Comparison of ENCODE assay signal across 8 cellular contexts in the genomic region with DNA sequence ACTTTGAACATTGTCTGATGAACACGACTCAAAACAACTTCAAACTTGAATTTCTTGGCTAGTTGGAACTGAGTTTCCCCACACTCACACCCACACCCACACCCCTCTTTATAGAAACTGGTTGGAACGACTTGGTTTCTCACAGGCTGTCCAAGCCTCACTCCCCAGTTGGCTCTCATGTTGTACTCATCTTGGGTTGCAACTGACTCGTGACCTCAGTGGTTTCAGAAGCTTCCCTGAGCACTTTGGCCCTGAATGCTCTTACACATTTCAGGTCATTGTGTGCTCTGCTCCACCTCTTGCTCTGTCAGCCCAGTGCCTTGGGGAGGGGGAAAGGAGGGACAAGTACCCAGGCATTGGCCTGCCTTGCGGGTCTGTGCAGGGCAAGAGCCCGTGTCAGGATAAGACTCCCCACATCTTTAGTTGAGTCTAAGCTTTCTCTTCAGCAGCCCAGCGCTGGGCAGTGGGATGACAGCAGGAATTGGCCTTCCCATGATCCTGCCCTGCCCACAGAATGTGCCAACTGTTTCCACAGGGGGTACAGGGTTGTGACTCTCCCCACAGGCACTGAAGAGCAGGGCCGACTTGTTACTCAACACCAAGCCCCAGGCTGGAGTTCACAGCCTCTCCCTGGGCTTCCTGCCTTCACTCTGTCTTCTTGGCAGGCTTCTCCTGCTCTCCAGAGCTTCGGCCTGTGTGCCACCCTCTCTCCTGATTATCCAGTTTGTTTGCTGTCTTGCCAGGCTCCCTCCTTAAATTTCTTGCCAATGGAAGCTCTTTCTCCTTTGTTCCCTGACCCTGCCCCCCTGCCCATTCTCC.
DNase-seq lines count a peak whose midpoint lies in the region; ATAC-seq, FAIRE-seq and TF ChIP-seq lines count a peak whose summit lies in the region.

No MANE protein-coding gene starts in this region.

- no peak overlapping the region for H2BK120ac ChIP-seq in mesenchymal stem cell (ENCODE audit: low read depth, low read length)

- no peak for TF ChIP-seq EP300 in GM12878 (IDR thresholded peaks at IDR 0.05; ENCODE audit: borderline replicate concordance in 1 of 2, control insufficient read depth in 1 of 2, low read depth in 2 of 2, low read length in 2 of 2)

- H3K4me1 ChIP-seq in GM12878 (ENCODE audit: control insufficient read depth, insufficient read depth, low read length), result peaks cover 7% of the 10 kb centered on the region
- peaks cover 5% of the 10 kb centered on the region for H3K4me1 ChIP-seq in mesenchymal stem cell (ENCODE audit: control insufficient read depth, insufficient read depth, low read depth, low read length)

- H3K79me2 ChIP-seq in GM12878 (ENCODE audit: control insufficient read depth, insufficient read depth, low read length), result no peaks in the 10 kb centered on the region

- H3K18ac ChIP-seq in mesenchymal stem cell (ENCODE audit: low read depth in 1 of 2, low read length in 2 of 2), result peak overlapping the region in 1 of 2 experiments; percentile 50

- no TSS peak for BruUV-seq in GM12878 (replicated peaks; lab: Mats Ljungman, UMichigan)

- WGBS in GM12878 (ENCODE audit: insufficient coverage, insufficient replicate concordance, low lambda C conversion rate, missing lambda C conversion rate), result 52% methylated on average over 8 of the region's 8 CpGs
- 70% methylated on average over 8 of the region's 8 CpGs for WGBS in mesenchymal stem cell

- H3K27ac ChIP-seq in GM12878 (ENCODE audit: control insufficient read depth, insufficient read depth) (no peak overlapping the region), mesenchymal stem cell (ENCODE audit: low read length, poor library complexity, severe bottlenecking) (no peak overlapping the region)

- H2BK15ac ChIP-seq in mesenchymal stem cell (ENCODE audit: low read depth, poor library complexity, severe bottlenecking), result no peak overlapping the region

- H3K23ac ChIP-seq in mesenchymal stem cell (ENCODE audit: low read length in 2 of 2), result no peak overlapping the region

- no peak overlapping the region for H3K4ac ChIP-seq in mesenchymal stem cell (ENCODE audit: low read depth in 1 of 2, low read length in 2 of 2)

- ATAC-seq in HG03066 (IDR thresholded peaks at IDR 0.05; ENCODE audit: low read depth, unreplicated experiment) (peak; percentile 79), GM12878 (peak; percentile 86), HG03108 (IDR thresholded peaks at IDR 0.05; ENCODE audit: unreplicated experiment) (no peak)

- no peaks in the 10 kb centered on the region for H3K27me3 ChIP-seq in GM12878 (replicated peaks in 1 of 2; ENCODE audit: control insufficient read depth in 2 of 2, insufficient read depth in 2 of 2, low read length in 1 of 2)
- no peaks in the 10 kb centered on the region for H3K27me3 ChIP-seq in mesenchymal stem cell (ENCODE audit: control insufficient read depth in 1 of 2, insufficient read depth in 1 of 2, low read length in 2 of 2)

- no peaks in the 10 kb centered on the region for H4K20me1 ChIP-seq in GM12878 (ENCODE audit: control insufficient read depth, insufficient read depth)

- H3K14ac ChIP-seq in mesenchymal stem cell (ENCODE audit: low read length in 2 of 2), result no peak overlapping the region

- POLR2A ChIA-PET in GM12878 (lab: Charles Lee), result no interaction called here

- in situ Hi-C loops in GM12878 (cut with MboI), result no loop called here

- FAIRE-seq in GM12891 (lab: Jason Lieb, UNC) (peak; percentile 20), GM12878 (lab: Jason Lieb, UNC) (peak; percentile 93)

- H2AFZ ChIP-seq in GM12878 (ENCODE audit: control insufficient read depth, low read depth, low read length) (no peak overlapping the region; the same call in 1 of the 2 replicates), mesenchymal stem cell (ENCODE audit: low read depth, low read length) (no peak overlapping the region)

- intact Hi-C loops in GM12878 (cut with micrococcal nuclease; ENCODE audit: unreplicated experiment), result no loop called here

- TF ChIP-seq CTCF in GM12878 (IDR thresholded peaks at IDR 0.05 in 2 of 3, conservative IDR thresholded peaks at IDR 0.05 in 1 of 3; ENCODE audit: control insufficient read depth in 2 of 3, extremely low read depth in 1 of 3, insufficient read depth in 1 of 3, low read depth in 3 of 3, low read length in 3 of 3), result no peak

- H3K79me1 ChIP-seq in mesenchymal stem cell (replicated peaks; ENCODE audit: low read length, poor library complexity, severe bottlenecking), result no peaks in the 10 kb centered on the region

- H3K9me3 ChIP-seq in GM12878 (replicated peaks; ENCODE audit: control insufficient read depth, insufficient read depth, low read length) (no peaks in the 10 kb centered on the region), mesenchymal stem cell (ENCODE audit: control insufficient read depth, low read length) (no peaks in the 10 kb centered on the region)

- no peaks in the 10 kb centered on the region for H3K36me3 ChIP-seq in GM12878 (ENCODE audit: control insufficient read depth in 2 of 2, insufficient read depth in 2 of 2, low read length in 1 of 2)
- H3K36me3 ChIP-seq in mesenchymal stem cell (ENCODE audit: control insufficient read depth in 1 of 2, insufficient read depth in 2 of 2, low read depth in 1 of 2, low read length in 2 of 2), result no peaks in the 10 kb centered on the region

- H2BK12ac ChIP-seq in mesenchymal stem cell (ENCODE audit: low read length in 2 of 2), result no peak overlapping the region

- peak overlapping the region; percentile 38; the same call in 1 of the 2 replicates for H3K4me2 ChIP-seq in GM12878 (ENCODE audit: control insufficient read depth, insufficient read depth)
- H3K4me2 ChIP-seq in mesenchymal stem cell (ENCODE audit: low read length, poor library complexity, severe bottlenecking), result no peak overlapping the region

- H3K9ac ChIP-seq in GM12878 (ENCODE audit: control insufficient read depth, insufficient read depth, low read length), result no peak overlapping the region
- peak overlapping the region; percentile 66 for H3K9ac ChIP-seq in mesenchymal stem cell (ENCODE audit: low read length)

- DNase-seq in GM12891 (ENCODE audit: insufficient read length, low spot score) (peak; percentile 42), GM12878 (ENCODE audit: low read depth, low spot score) (peak; percentile 15), mesenchymal stem cell (peak; percentile 53), inferior parietal cortex (ENCODE audit: extremely low spot score) (no peak), SHP77 treated with DMSO at 0.1 percent for 48 hours (lab: John Stamatoyannopoulos, UW) (no peak), D341Med (ENCODE audit: low spot score) (no peak)

- H3K4me3 ChIP-seq in GM12878 (no peak overlapping the region), mesenchymal stem cell (ENCODE audit: insufficient read depth in 1 of 2, low read depth in 1 of 2, low read length in 2 of 2) (peak overlapping the region in 1 of 2 experiments; percentile 67)

- SMC1A ChIA-PET in GM12878 (lab: Charles Lee; ENCODE audit: uncharacterized antibody, unreplicated experiment), result interaction anchor here (1.2 to 1.7 kb wide), 3 partner anchors 28 to 66 kb away, joined by 3 to 5 read pairs (median 3); no protein-coding TSS in a partner anchor

- RAD21 ChIA-PET in GM12878 (lab: Charles Lee; ENCODE audit: unreplicated experiment), result interaction anchor here (0.6 to 1.4 kb wide), 3 partner anchors 31 to 46 kb away, joined by 3 to 4 read pairs (median 4); no protein-coding TSS in a partner anchor

- no peak for TF ChIP-seq RAD21 in GM12878 (IDR thresholded peaks at IDR 0.05; ENCODE audit: insufficient read depth, low read depth, low read length)

- no peak overlapping the region for H4K8ac ChIP-seq in mesenchymal stem cell (ENCODE audit: low read length)

- no peak overlapping the region for H2BK5ac ChIP-seq in mesenchymal stem cell (ENCODE audit: low read depth, low read length, poor library complexity, severe bottlenecking)

- CTCF ChIA-PET in GM12878 (lab: Yijun Ruan, JAX), result interaction anchor here (0.7 to 2.0 kb wide), 4 partner anchors 15 to 107 kb away, joined by 3 to 5 read pairs (median 3); no protein-coding TSS in a partner anchor

- H2AK5ac ChIP-seq in mesenchymal stem cell (ENCODE audit: low read length, severe bottlenecking), result no peak overlapping the region

- TF ChIP-seq POLR2A in GM12891 (IDR thresholded peaks at IDR 0.05; ENCODE audit: low read depth, low read length) (no peak), GM12878 (IDR thresholded peaks at IDR 0.05; ENCODE audit: low read depth, low read length) (no peak)

- no peak overlapping the region for H4K91ac ChIP-seq in mesenchymal stem cell (ENCODE audit: low read length)

TF ChIP-seq in GM12891, 5 proteins besides CTCF, POLR2A, EP300 and RAD21:
- TF ChIP-seq SPI1 (IDR thresholded peaks at IDR 0.05; ENCODE audit: low read depth, low read length), result no peak
- no peak for TF ChIP-seq POLR2AphosphoS5 (IDR thresholded peaks at IDR 0.05; ENCODE audit: low read depth, low read length)
- no peak for TF ChIP-seq POU2F2 (IDR thresholded peaks at IDR 0.05; ENCODE audit: low read depth, low read length)
- no peak for TF ChIP-seq PAX5 (IDR thresholded peaks at IDR 0.05; ENCODE audit: insufficient read depth, low read length, severe bottlenecking)
- TF ChIP-seq TAF1 (IDR thresholded peaks at IDR 0.05; ENCODE audit: low read depth, low read length), result no peak

TF ChIP-seq in GM12878, 131 proteins besides CTCF, POLR2A, EP300 and RAD21 (continues in another document):
- no peak for TF ChIP-seq STAT3 (IDR thresholded peaks at IDR 0.05; ENCODE audit: low read depth, low read length)
- TF ChIP-seq IRF4 (IDR thresholded peaks at IDR 0.05; ENCODE audit: low read depth, low read length), result no peak
- TF ChIP-seq IKZF1 (conservative IDR thresholded peaks at IDR 0.05), result peak; percentile 26; the same call in 1 of the 2 replicates
- TF ChIP-seq NR2F1 (conservative IDR thresholded peaks at IDR 0.05), result peak; percentile 52; the same call in 1 of the 2 replicates
- TF ChIP-seq RAD51 (IDR thresholded peaks at IDR 0.05), result 0 out of 2 replicates have a peak, but pooled peaks have one; percentile 17
- TF ChIP-seq BHLHE40 (IDR thresholded peaks at IDR 0.05; ENCODE audit: borderline replicate concordance in 1 of 2, low read depth in 2 of 2, low read length in 1 of 2), result peak; percentile 39 to 71; a peak in 3 of 4 replicates
- TF ChIP-seq ATF2 (IDR thresholded peaks at IDR 0.05; ENCODE audit: low read length), result no peak
- TF ChIP-seq RUNX3 (IDR thresholded peaks at IDR 0.05; ENCODE audit: low read length), result 0 out of 2 replicates have a peak, but pooled peaks have one; percentile 50
- TF ChIP-seq NR2C2 (IDR thresholded peaks at IDR 0.05; ENCODE audit: borderline replicate concordance, control insufficient read depth, insufficient read length, low read depth), result no peak

Comparison
In these comparisons a context has a peak if more than half of its experiments do, and no peak if none do; other contexts are left out.
1. DNase-seq: peak in GM12891 (single experiment), GM12878 (single experiment) and mesenchymal stem cell (single experiment); none in inferior parietal cortex (single experiment), SHP77 treated with DMSO at 0.1 percent for 48 hours (single experiment) and D341Med (single experiment).